17 cellular contexts compared by ENCODE assay signal in the genomic region with DNA sequence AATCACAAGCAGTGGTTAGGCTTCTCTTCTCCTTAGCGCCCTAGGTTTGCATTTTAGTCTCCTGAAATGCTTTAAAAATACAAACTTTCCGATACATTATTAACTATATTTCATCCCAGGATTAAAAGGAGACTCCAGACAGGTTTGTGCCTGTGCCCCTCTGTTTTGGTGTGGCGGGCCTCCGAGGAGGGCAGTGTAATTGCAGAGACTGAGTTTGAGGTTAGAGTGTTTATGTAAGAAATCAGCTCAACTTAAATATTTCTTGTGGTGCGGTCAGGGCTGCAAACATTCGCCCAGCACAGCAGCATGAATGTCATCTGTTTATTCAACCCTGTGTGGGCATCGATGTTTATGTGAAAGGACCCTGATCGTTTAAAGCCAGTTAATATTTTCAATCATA.
A peak's percentile ranks its signal among the peaks of the same experiment; 100 is the strongest.
DNase-seq lines count a peak whose midpoint lies in the region; ATAC-seq and TF ChIP-seq lines count a peak whose summit lies in the region.
"Had no signal": no experiment of that assay in that cellular context is flagged by ENCODE, and none has a peak within 500 bp of the region (broad histone marks: within the 10 kb centered on the region; RNA-seq: fewer than 3 reads in every experiment).

No MANE protein-coding gene starts in this region.

- H3K4me3 Mint-ChIP-seq in mesothelial cell of epicardium = no peak overlapping the region
- H3K4me3 Mint-ChIP-seq in natural killer cell treated with Interleukin-12 subunit alpha and Interleukin-12 subunit beta and Interleukin-15 and Interleukin-18, amount 100 ng/mL, for 72 hours = no peak overlapping the region
- H3K4me3 Mint-ChIP-seq in naive thymus-derived CD8-positive, alpha-beta T cell = no peak overlapping the region
- H3K4me3 Mint-ChIP-seq: IgD-negative memory B cell had no signal

- peaks cover 13% of the 10 kb centered on the region for H3K4me1 ChIP-seq in SJSA1 (replicated peaks)

- H3K27me3 ChIP-seq in SJSA1 (replicated peaks) = peaks cover 15% of the 10 kb centered on the region

- no peaks in the 10 kb centered on the region for H3K27me3 Mint-ChIP-seq in mesothelial cell of epicardium (ENCODE audit: low read depth)
- H3K27me3 Mint-ChIP-seq in natural killer cell treated with Interleukin-12 subunit alpha and Interleukin-12 subunit beta and Interleukin-15 and Interleukin-18, amount 100 ng/mL, for 72 hours = peaks cover 7 to 8% of the 10 kb centered on the region in 2 donors
- H3K27me3 Mint-ChIP-seq in naive thymus-derived CD8-positive, alpha-beta T cell = peaks cover 0 to 15% (median 5%) of the 10 kb centered on the region in 5 donors

- no peak overlapping the region for H3K27ac ChIP-seq in SJSA1

- no peak for TF ChIP-seq CTCF in choroid plexus epithelial cell (conservative IDR thresholded peaks at IDR 0.05; ENCODE audit: low read depth, low read length)
- no peak for TF ChIP-seq CTCF in mesothelial cell of epicardium (IDR thresholded peaks at IDR 0.05; ENCODE audit: unreplicated experiment)

- peaks cover 35% of the 10 kb centered on the region for H3K4me1 Mint-ChIP-seq in mesothelial cell of epicardium
- H3K4me1 Mint-ChIP-seq in natural killer cell treated with Interleukin-12 subunit alpha and Interleukin-12 subunit beta and Interleukin-15 and Interleukin-18, amount 100 ng/mL, for 72 hours (ENCODE audit: low read depth in 2 of 2) = no peaks in the 10 kb centered on the region
- no peaks in the 10 kb centered on the region for H3K4me1 Mint-ChIP-seq in naive thymus-derived CD8-positive, alpha-beta T cell
- H3K4me1 Mint-ChIP-seq: CD14-positive monocyte had no signal

- no peaks in the 10 kb centered on the region for H3K36me3 ChIP-seq in SJSA1

- no peaks in the 10 kb centered on the region for H3K9me3 ChIP-seq in SJSA1 (replicated peaks)

- H3K4me3 ChIP-seq in SJSA1 (no peak overlapping the region), choroid plexus epithelial cell (ENCODE audit: low read depth, low read length) (no peak overlapping the region)

- POLR2A ChIA-PET in naive thymus-derived CD8-positive, alpha-beta T cell (lab: Charles Lee) = no interaction called here

- H3K27ac Mint-ChIP-seq in mesothelial cell of epicardium = peak overlapping the region; percentile 78
- no peak overlapping the region for H3K27ac Mint-ChIP-seq in natural killer cell treated with Interleukin-12 subunit alpha and Interleukin-12 subunit beta and Interleukin-15 and Interleukin-18, amount 100 ng/mL, for 72 hours
- H3K27ac Mint-ChIP-seq in naive thymus-derived CD8-positive, alpha-beta T cell = peak overlapping the region in 1 of 10 donors; percentile 3
- H3K27ac Mint-ChIP-seq: CD14-positive monocyte, IgD-negative memory B cell had no signal

- H3K9me3 Mint-ChIP-seq in mesothelial cell of epicardium = no peaks in the 10 kb centered on the region
- no peaks in the 10 kb centered on the region for H3K9me3 Mint-ChIP-seq in natural killer cell treated with Interleukin-12 subunit alpha and Interleukin-12 subunit beta and Interleukin-15 and Interleukin-18, amount 100 ng/mL, for 72 hours
- peaks cover 0 to 1% (median 0%) of the 10 kb centered on the region in 9 donors for H3K9me3 Mint-ChIP-seq in naive thymus-derived CD8-positive, alpha-beta T cell
- H3K9me3 Mint-ChIP-seq: CD14-positive monocyte, IgD-negative memory B cell had no signal

- H3K36me3 Mint-ChIP-seq in mesothelial cell of epicardium = no peaks in the 10 kb centered on the region
- no peaks in the 10 kb centered on the region for H3K36me3 Mint-ChIP-seq in natural killer cell treated with Interleukin-12 subunit alpha and Interleukin-12 subunit beta and Interleukin-15 and Interleukin-18, amount 100 ng/mL, for 72 hours
- no peaks in the 10 kb centered on the region for H3K36me3 Mint-ChIP-seq in naive thymus-derived CD8-positive, alpha-beta T cell
- H3K36me3 Mint-ChIP-seq: CD14-positive monocyte had no signal

- peak; percentile 70 for DNase-seq in Daoy (ENCODE audit: low read depth)
- peak; percentile 78 to 91 for DNase-seq in SJSA1 (ENCODE audit: low read depth in 1 of 2, low spot score in 2 of 2)
- DNase-seq in choroid plexus epithelial cell (ENCODE audit: low read depth) = peak; percentile 39
- no peak for DNase-seq in mesothelial cell of epicardium (ENCODE audit: low spot score in 2 of 2, unreplicated experiment in 2 of 2)
- no peak for DNase-seq in natural killer cell treated with Interleukin-12 subunit alpha and Interleukin-12 subunit beta and Interleukin-15 and Interleukin-18, amount 100 ng/mL, for 72 hours (ENCODE audit: low spot score)
- DNase-seq in DMS79 (lab: John Stamatoyannopoulos, UW) = no peak
- DNase-seq in occipital lobe (lab: John Stamatoyannopoulos, UW) = no peak
- DNase-seq in naive thymus-derived CD8-positive, alpha-beta T cell = no peak
- DNase-seq: DMS 273 treated with DMSO at 0.1 percent for 48 hours, Kasumi-1, NCI-H187, NCI-H226, NCI-H524 treated with DMSO at 0.1 percent for 48 hours, SHP77 had no signal

- ATAC-seq in natural killer cell treated with Interleukin-12 subunit alpha and Interleukin-12 subunit beta and Interleukin-15 and Interleukin-18, amount 100 ng/mL, for 72 hours = no peak
- no peak for ATAC-seq in naive thymus-derived CD8-positive, alpha-beta T cell
- ATAC-seq: Panc1 had no signal

Comparison
In these comparisons a context has a peak if more than half of its experiments do, and no peak if none do; other contexts are left out.
1. DNase-seq: peak in Daoy (single experiment), SJSA1 (2 of 2) and choroid plexus epithelial cell (single experiment); none in mesothelial cell of epicardium (0 of 2), natural killer cell treated with Interleukin-12 subunit alpha and Interleukin-12 subunit beta and Interleukin-15 and Interleukin-18, amount 100 ng/mL, for 72 hours (single experiment), DMS79 (single experiment), occipital lobe (single experiment) and naive thymus-derived CD8-positive, alpha-beta T cell (0 of 10).